Comparison of ENCODE assay signal across 31 cellular contexts in genomic region chr6:146620655-146621054, GRCh38. TPM values are rescaled to one million over a fixed set of nuclear protein-coding genes. Genes with fewer than 3 reads are reported as not detected.
DNase-seq lines count a peak whose midpoint lies in the region; ATAC-seq and TF ChIP-seq lines count a peak whose summit lies in the region.
"Had no signal": no experiment of that assay in that cellular context is flagged by ENCODE, and none has a peak within 500 bp of the region (broad histone marks: within the 10 kb centered on the region; RNA-seq: fewer than 3 reads in every experiment).

No MANE protein-coding gene starts in this region.

- no peaks in the 10 kb centered on the region for H3K36me3 ChIP-seq in PC-9 (ENCODE audit: low read depth)
- H3K36me3 ChIP-seq: left ventricle myocardium inferior, neutrophil had no signal

- no peaks in the 10 kb centered on the region for H4K20me1 ChIP-seq in PC-9 (ENCODE audit: insufficient read depth)

- DNase-seq in AG10803 (ENCODE audit: low read depth) (peak; percentile 2), HS-5 (ENCODE audit: low read depth) (peak; percentile 15), SKM-1 (lab: John Stamatoyannopoulos, UW; ENCODE audit: unreplicated experiment) (peak; percentile 4), fibroblast of villous mesenchyme (ENCODE audit: low read depth) (peak; percentile 26), NCI-H1048 (lab: John Stamatoyannopoulos, UW) (no peak), PC-9 (no peak), SW 1271 (lab: John Stamatoyannopoulos, UW) (no peak)
- DNase-seq: activated CD4-positive, alpha-beta T cell treated with anti-CD3 and anti-CD28 coated beads, Interleukin-2, amount 50 U/mL, for 4 hours; activated CD8-positive, alpha-beta memory T cell treated with anti-CD3 and anti-CD28 coated beads, Interleukin-2, amount 50 U/mL, for 4 hours; activated naive CD8-positive, alpha-beta T cell treated with anti-CD3 and anti-CD28 coated beads for 36 hours; central memory CD4-positive, alpha-beta T cell; DMS53; GDM1; H9; KBM-7; left ventricle myocardium inferior; NCI-H1092; NCI-H1694 treated with DMSO at 0.1 percent for 48 hours; NCI-H2171; NCI-H510A; SHP77 treated with DMSO at 0.1 percent for 48 hours; stimulated activated naive CD8-positive, alpha-beta T cell treated with anti-CD3 and anti-CD28 coated beads, Interleukin-15, Interleukin-2, amounts not matched to agents 100 U/mL and 50 U/mL, for 24 hours had no signal

- H2AFZ ChIP-seq in PC-9: no peak overlapping the region

- H3K9me3 ChIP-seq in PC-9 (ENCODE audit: insufficient read depth, low read depth): no peaks in the 10 kb centered on the region; the same call in 1 of the 2 replicates
- H3K9me3 ChIP-seq: A549, neutrophil had no signal

- H3K27ac ChIP-seq in PC-9: no peak overlapping the region
- H3K27ac ChIP-seq: A549, left ventricle myocardium inferior, neutrophil had no signal

- H3K27me3 ChIP-seq in PC-9 (ENCODE audit: insufficient read depth, low read depth): no peaks in the 10 kb centered on the region
- H3K27me3 ChIP-seq: neutrophil had no signal

- no TSS peak for BruUV-seq in PC-9 (replicated peaks; lab: Mats Ljungman, UMichigan)

- POLR2A ChIA-PET in PC-9 (lab: Charles Lee; ENCODE audit: unreplicated experiment): no interaction called here

- no peak for ATAC-seq in HG02763 (IDR thresholded peaks at IDR 0.05; ENCODE audit: unreplicated experiment)
- ATAC-seq: A549; Panc1; stimulated activated naive CD8-positive, alpha-beta T cell treated with anti-CD3 and anti-CD28 coated beads, Interleukin-15, Interleukin-2, amounts not matched to agents 100 U/mL and 50 U/mL, for 24 hours had no signal

- intact Hi-C loops in PC-9 (cut with micrococcal nuclease; ENCODE audit: unreplicated experiment): no loop called here

- TF ChIP-seq CTCF in AG10803 (conservative IDR thresholded peaks at IDR 0.05; ENCODE audit: low read length) (no peak), fibroblast of villous mesenchyme (IDR thresholded peaks at IDR 0.05; ENCODE audit: insufficient read depth, low read depth, low read length) (no peak), PC-9 (conservative IDR thresholded peaks at IDR 0.05) (no peak)

- no peaks in the 10 kb centered on the region for H3K4me1 ChIP-seq in PC-9 (replicated peaks; ENCODE audit: insufficient read depth)
- H3K4me1 ChIP-seq: A549, left ventricle myocardium inferior had no signal

- H3K9me2 ChIP-seq in PC-9 (ENCODE audit: insufficient read depth): no peaks in the 10 kb centered on the region

- H3K4me3 ChIP-seq in AG10803 (ENCODE audit: low read length): no peak overlapping the region
- no peak overlapping the region for H3K4me3 ChIP-seq in fibroblast of villous mesenchyme (ENCODE audit: low read depth, low read length)
- no peak overlapping the region for H3K4me3 ChIP-seq in PC-9
- H3K4me3 ChIP-seq: A549, left ventricle myocardium inferior had no signal

- CTCF ChIA-PET in PC-9 (lab: Charles Lee): no interaction called here

- no peaks in the 10 kb centered on the region for H3K79me2 ChIP-seq in PC-9 (ENCODE audit: low read depth)

- no peaks in the 10 kb centered on the region for H3F3A ChIP-seq in PC-9 (ENCODE audit: insufficient read depth, low read depth)

- no peak overlapping the region for H3K4me2 ChIP-seq in PC-9
- H3K4me2 ChIP-seq: A549 had no signal

RNA-seq across cellular contexts. Expression of gene ADGB, which starts 21.9 kb away (rescaled TPM):
- not detected in 2 replicates for total RNA-seq in fibroblast of villous mesenchyme
- not detected in 2 replicates for total RNA-seq in PC-9 (2021)
- total RNA-seq: activated naive CD8-positive, alpha-beta T cell treated with anti-CD3 and anti-CD28 coated beads for 36 hours; astrocyte; B cell; dermis microvascular lymphatic vessel endothelial cell; glomerular endothelial cell; H9; left ventricle myocardium inferior; progenitor cell of endocrine pancreas had no signal

Comparison
In these comparisons a context has a peak if more than half of its experiments do, and no peak if none do; other contexts are left out.
1. DNase-seq: peak in AG10803 (single experiment), HS-5 (single experiment), SKM-1 (single experiment) and fibroblast of villous mesenchyme (single experiment); none in NCI-H1048 (single experiment), PC-9 (0 of 2) and SW 1271 (0 of 2).